16 cellular contexts compared by ENCODE assay signal in genomic region chr3:46400000-46400734, GRCh38. TPM values are rescaled to one million over a fixed set of nuclear protein-coding genes. Genes with fewer than 3 reads are reported as not detected.
A peak's percentile ranks its signal among the peaks of the same experiment; 100 is the strongest.
DNase-seq lines count a peak whose midpoint lies in the region; ATAC-seq, FAIRE-seq and TF ChIP-seq lines count a peak whose summit lies in the region.
"Had no signal": no experiment of that assay in that cellular context is flagged by ENCODE, and none has a peak within 500 bp of the region (broad histone marks: within the 10 kb centered on the region; RNA-seq: fewer than 3 reads in every experiment).

No MANE protein-coding gene starts in this region.

- no peaks in the 10 kb centered on the region for H3K9me1 ChIP-seq in endothelial cell of umbilical vein (replicated peaks; ENCODE audit: control insufficient read depth, extremely low read depth, insufficient read depth, low read length)

- WGBS in trophoblast cell (ENCODE audit: extremely low coverage, insufficient coverage, insufficient read length), result no CpG with 5 or more reads among the region's 8 CpGs

- dilution Hi-C loops in endothelial cell of umbilical vein (cut with MboI; ENCODE audit: extremely low pct_ligation_motif_present, low sequenced_read_pairs), result no loop called here

- POLR2A ChIA-PET in endothelial cell of umbilical vein (lab: Charles Lee), result no interaction called here

- H3K4me2 ChIP-seq in endothelial cell of umbilical vein (ENCODE audit: insufficient read depth, low read length), result no peak overlapping the region
- no peak overlapping the region for H3K4me2 ChIP-seq in trophoblast cell (ENCODE audit: low read length)
- H3K4me2 ChIP-seq: neural progenitor cell had no signal

- no peak for TF ChIP-seq POLR2A in endothelial cell of umbilical vein (IDR thresholded peaks at IDR 0.05; ENCODE audit: low read depth, low read length)

- H3K27ac ChIP-seq in endothelial cell of umbilical vein (ENCODE audit: insufficient read depth, low read depth, low read length), result no peak overlapping the region
- no peak overlapping the region for H3K27ac ChIP-seq in trophoblast cell (ENCODE audit: low read depth, low read length)
- H3K27ac ChIP-seq: 22Rv1, neural progenitor cell had no signal

- no peak for FAIRE-seq in endothelial cell of umbilical vein (lab: Jason Lieb, UNC)

- H4K20me1 ChIP-seq in endothelial cell of umbilical vein (replicated peaks; ENCODE audit: control insufficient read depth, extremely low read depth, insufficient read depth, low read length), result no peaks in the 10 kb centered on the region

- peak overlapping the region; percentile 17 for H2BK120ac ChIP-seq in trophoblast cell (ENCODE audit: insufficient read depth, low read length, poor library complexity)

- H3K79me1 ChIP-seq in trophoblast cell (ENCODE audit: low read length), result peaks cover 3% of the 10 kb centered on the region

- no peaks in the 10 kb centered on the region for H3K27me3 ChIP-seq in endothelial cell of umbilical vein (ENCODE audit: control insufficient read depth in 2 of 2, insufficient read depth in 2 of 2, low read length in 2 of 2)
- no peaks in the 10 kb centered on the region for H3K27me3 ChIP-seq in trophoblast cell (ENCODE audit: insufficient read depth, low read length)
- no peaks in the 10 kb centered on the region for H3K27me3 ChIP-seq in BE2C
- H3K27me3 ChIP-seq: neural progenitor cell had no signal

- no peak overlapping the region for H4K12ac ChIP-seq in trophoblast cell (ENCODE audit: low read depth, low read length)

- no peak for ATAC-seq in GM19023 (IDR thresholded peaks at IDR 0.05; ENCODE audit: unreplicated experiment)
- ATAC-seq: activated CD4-positive, CD25-positive, alpha-beta regulatory T cell treated with anti-CD3 and anti-CD28 coated beads, Interleukin-2, amount 50 U/mL, for 24 hours; left colon had no signal

- no TSS peak for BruUV-seq in endothelial cell of umbilical vein (replicated peaks; lab: Mats Ljungman, UMichigan)

- no peak overlapping the region for H4K8ac ChIP-seq in trophoblast cell (ENCODE audit: low read depth, low read length)

- no peak overlapping the region for H3K23ac ChIP-seq in trophoblast cell (ENCODE audit: low read length)

- no peaks in the 10 kb centered on the region for H3K79me2 ChIP-seq in endothelial cell of umbilical vein (ENCODE audit: control insufficient read depth, insufficient read depth, low read length)
- H3K79me2 ChIP-seq in trophoblast cell (ENCODE audit: control insufficient read depth, insufficient read depth, low read length, poor library complexity), result no peaks in the 10 kb centered on the region

- TF ChIP-seq CTCF in endothelial cell of umbilical vein (IDR thresholded peaks at IDR 0.05; ENCODE audit: extremely low read depth in 1 of 2, insufficient read depth in 1 of 2, low read depth in 1 of 2, low read length in 2 of 2) (no peak), BE2C (IDR thresholded peaks at IDR 0.05; ENCODE audit: low read depth, low read length) (no peak), foreskin fibroblast (IDR thresholded peaks at IDR 0.05; ENCODE audit: low read depth, low read length) (no peak)

- H3K36me3 ChIP-seq in endothelial cell of umbilical vein (ENCODE audit: control insufficient read depth in 2 of 2, extremely low read depth in 1 of 2, insufficient read depth in 2 of 2, low read length in 2 of 2), result no peaks in the 10 kb centered on the region
- H3K36me3 ChIP-seq in trophoblast cell (ENCODE audit: control insufficient read depth in 1 of 2, insufficient read depth in 2 of 2, low read length in 2 of 2), result no peaks in the 10 kb centered on the region
- H3K36me3 ChIP-seq in BE2C, result no peaks in the 10 kb centered on the region
- H3K36me3 ChIP-seq: neural progenitor cell had no signal

- H3K4ac ChIP-seq in trophoblast cell (ENCODE audit: low read depth, low read length), result no peak overlapping the region

- intact Hi-C loops in endothelial cell of umbilical vein (cut with micrococcal nuclease), result no loop called here

- H2AFZ ChIP-seq in endothelial cell of umbilical vein (ENCODE audit: low read depth, low read length) (no peak overlapping the region), trophoblast cell (ENCODE audit: insufficient read depth, low read length, poor library complexity) (no peak overlapping the region)
- H2AFZ ChIP-seq: neural progenitor cell had no signal

- H3K9ac ChIP-seq in endothelial cell of umbilical vein (replicated peaks; ENCODE audit: extremely low read depth, insufficient read depth, low read length), result no peak overlapping the region
- no peak overlapping the region for H3K9ac ChIP-seq in trophoblast cell (ENCODE audit: low read length)
- H3K9ac ChIP-seq: neural progenitor cell had no signal

- CTCF ChIA-PET in endothelial cell of umbilical vein (lab: Charles Lee), result interaction anchor here (1.2 to 3.8 kb wide), 5 partner anchors 11 to 124 kb away, joined by 3 to 13 read pairs (median 4); no protein-coding TSS in a partner anchor

- H3K4me3 ChIP-seq in endothelial cell of umbilical vein (replicated peaks in 1 of 3; ENCODE audit: insufficient read depth in 1 of 3, low read depth in 1 of 3, low read length in 3 of 3) (no peak overlapping the region), trophoblast cell (ENCODE audit: low read depth, low read length) (no peak overlapping the region), BE2C (ENCODE audit: low read depth, low read length) (no peak overlapping the region), foreskin fibroblast (ENCODE audit: low read depth in 1 of 2, low read length in 2 of 2) (no peak overlapping the region)
- H3K4me3 ChIP-seq: neural progenitor cell had no signal

- DNase-seq in DMS53 (lab: John Stamatoyannopoulos, UW), result peak; percentile 38
- DNase-seq in DMS53 treated with DMSO at 0.1 percent for 48 hours (lab: John Stamatoyannopoulos, UW; ENCODE audit: unreplicated experiment), result no peak
- peak; percentile 63 for DNase-seq in NCI-H510A treated with DMSO at 0.1 percent for 48 hours (lab: John Stamatoyannopoulos, UW)
- DNase-seq in endothelial cell of umbilical vein (ENCODE audit: low read depth, low spot score), result peak; percentile 19
- no peak for DNase-seq in trophoblast cell
- no peak for DNase-seq in BE2C
- DNase-seq in foreskin fibroblast, result no peak
- DNase-seq: activated T-cell treated with anti-CD3 and anti-CD28 coated beads, Interleukin-2, amount 50 U/mL, for 1 hour; effector CD4-positive, alpha-beta T cell; glutamatergic neuron; left colon; NCI-H1105 treated with DMSO at 0.1 percent for 48 hours had no signal

- no peak overlapping the region for H4K91ac ChIP-seq in trophoblast cell (ENCODE audit: low read depth, low read length)

- no peak overlapping the region for H2AK5ac ChIP-seq in trophoblast cell (ENCODE audit: low read length)

- no peak overlapping the region for H3K18ac ChIP-seq in trophoblast cell (ENCODE audit: low read length)

- H3K4me1 ChIP-seq in endothelial cell of umbilical vein (ENCODE audit: control insufficient read depth, extremely low read depth, insufficient read depth, low read length), result peaks cover 15% of the 10 kb centered on the region
- peaks cover 9 to 11% of the 10 kb centered on the region in 2 experiments for H3K4me1 ChIP-seq in trophoblast cell (ENCODE audit: control insufficient read depth in 1 of 2, insufficient read depth in 2 of 2, low read length in 2 of 2)
- no peaks in the 10 kb centered on the region for H3K4me1 ChIP-seq in BE2C
- H3K4me1 ChIP-seq: neural progenitor cell had no signal

- H2BK5ac ChIP-seq in trophoblast cell (ENCODE audit: low read depth, low read length, poor library complexity), result no peak overlapping the region

- H2BK12ac ChIP-seq in trophoblast cell (ENCODE audit: low read length), result no peak overlapping the region

- no peak overlapping the region for H3K14ac ChIP-seq in trophoblast cell (ENCODE audit: low read length)

- no peaks in the 10 kb centered on the region for H3K9me3 ChIP-seq in endothelial cell of umbilical vein (replicated peaks; ENCODE audit: control insufficient read depth, insufficient read depth, low read length)
- no peaks in the 10 kb centered on the region for H3K9me3 ChIP-seq in trophoblast cell (ENCODE audit: insufficient read depth, low read depth, low read length)
- no peaks in the 10 kb centered on the region for H3K9me3 ChIP-seq in BE2C

RNA-seq across cellular contexts. Expression of gene CCRL2, which starts 6.9 kb away (rescaled TPM):
- total RNA-seq in endothelial cell of umbilical vein, result 3.9 and 6.4 TPM in 2 replicates
- 6.6 and 7.4 TPM in 2 replicates for polyA plus RNA-seq in endothelial cell of umbilical vein
- polyA plus RNA-seq in endothelial cell of umbilical vein (2011; cell fraction: cytosol; rRNA removed), result 4.9 and 5.8 TPM in 2 replicates
- 7.6 and 9.3 TPM in 2 replicates for polyA plus RNA-seq in endothelial cell of umbilical vein (2011; cell fraction: nucleus; rRNA removed)
- 2.9 and 6.5 TPM in 2 replicates for polyA plus RNA-seq in endothelial cell of umbilical vein (2012)
- polyA minus RNA-seq in endothelial cell of umbilical vein, result 11.2 and 14.3 TPM in 2 replicates
- not detected for polyA minus RNA-seq in endothelial cell of umbilical vein (2011; cell fraction: cytosol; rRNA and poly(A)+ RNA removed)
- 9.0 and 9.6 TPM in 2 replicates for polyA minus RNA-seq in endothelial cell of umbilical vein (2011; cell fraction: nucleus; rRNA and poly(A)+ RNA removed)
- 0.36 and 0.44 TPM in 2 replicates for polyA plus RNA-seq in trophoblast cell (2013)
- not detected for polyA plus RNA-seq in BE2C (2012; ENCODE audit: insufficient read depth, insufficient read length, low read depth)

RNA-seq across cellular contexts. Expression of gene CCR5, which starts 29.4 kb away (rescaled TPM):
- not detected in 2 replicates for total RNA-seq in endothelial cell of umbilical vein
- not detected in 2 replicates for polyA plus RNA-seq in endothelial cell of umbilical vein
- polyA plus RNA-seq in endothelial cell of umbilical vein (2011; cell fraction: cytosol; rRNA removed), result not detected in 2 replicates
- not detected in 2 replicates for polyA plus RNA-seq in endothelial cell of umbilical vein (2011; cell fraction: nucleus; rRNA removed)
- not detected in 2 replicates for polyA plus RNA-seq in endothelial cell of umbilical vein (2012)
- not detected in 2 replicates for polyA minus RNA-seq in endothelial cell of umbilical vein
- not detected for polyA minus RNA-seq in endothelial cell of umbilical vein (2011; cell fraction: cytosol; rRNA and poly(A)+ RNA removed)
- not detected in 2 replicates for polyA minus RNA-seq in endothelial cell of umbilical vein (2011; cell fraction: nucleus; rRNA and poly(A)+ RNA removed)
- 0.03 TPM in 1 of 2 replicates, not detected in the other for polyA plus RNA-seq in trophoblast cell (2013)
- polyA plus RNA-seq in BE2C (2012; ENCODE audit: insufficient read depth, insufficient read length, low read depth), result not detected

RNA-seq across cellular contexts. Expression of gene CCR2, which starts 46.3 kb away (rescaled TPM):
- total RNA-seq in endothelial cell of umbilical vein, result not detected in 2 replicates
- polyA plus RNA-seq in endothelial cell of umbilical vein, result not detected in 2 replicates
- polyA plus RNA-seq in endothelial cell of umbilical vein (2011; cell fraction: cytosol; rRNA removed), result not detected in 2 replicates
- polyA plus RNA-seq in endothelial cell of umbilical vein (2011; cell fraction: nucleus; rRNA removed), result not detected in 2 replicates
- not detected in 2 replicates for polyA plus RNA-seq in endothelial cell of umbilical vein (2012)
- polyA minus RNA-seq in endothelial cell of umbilical vein, result not detected in 2 replicates
- polyA minus RNA-seq in endothelial cell of umbilical vein (2011; cell fraction: cytosol; rRNA and poly(A)+ RNA removed), result not detected
- not detected in 2 replicates for polyA minus RNA-seq in endothelial cell of umbilical vein (2011; cell fraction: nucleus; rRNA and poly(A)+ RNA removed)
- polyA plus RNA-seq in trophoblast cell (2013), result 0.05 and 0.21 TPM in 2 replicates
- polyA plus RNA-seq in BE2C (2012; ENCODE audit: insufficient read depth, insufficient read length, low read depth), result not detected

Comparison
In these comparisons a context has a peak if more than half of its experiments do, and no peak if none do; other contexts are left out.
1. DNase-seq: peak in DMS53 (single experiment), NCI-H510A treated with DMSO at 0.1 percent for 48 hours (single experiment) and endothelial cell of umbilical vein (single experiment); none in DMS53 treated with DMSO at 0.1 percent for 48 hours (single experiment), trophoblast cell (0 of 2), BE2C (single experiment) and foreskin fibroblast (0 of 2).